8 cellular contexts compared by ENCODE assay signal in genomic region chr10:58511765-58512469, GRCh38. TPM values are rescaled to one million over a fixed set of nuclear protein-coding genes. Genes with fewer than 3 reads are reported as not detected.
DNase-seq lines count a peak whose midpoint lies in the region; ATAC-seq and TF ChIP-seq lines count a peak whose summit lies in the region.

No MANE protein-coding gene starts in this region.

- H3K4me3 ChIP-seq in WI38 (ENCODE audit: low read depth, low read length) (peak overlapping the region; percentile 91), rectal smooth muscle tissue (ENCODE audit: low read length) (peak overlapping the region; percentile 68)

- ATAC-seq in left cardiac atrium (peak; percentile 22 to 64), HG02588 (IDR thresholded peaks at IDR 0.05; ENCODE audit: unreplicated experiment) (no peak)

- intact Hi-C loops in left cardiac atrium (cut with DNase I), result no loop called here

- TF ChIP-seq CTCF in GM13976 (IDR thresholded peaks at IDR 0.05; ENCODE audit: borderline replicate concordance, control extremely low read depth, extremely low read depth, insufficient read depth, missing control alignments), result no peak
- TF ChIP-seq CTCF in WI38 (IDR thresholded peaks at IDR 0.05; ENCODE audit: low read depth, low read length), result no peak

- H3K27ac ChIP-seq in rectal smooth muscle tissue (ENCODE audit: low read depth, low read length), result no peak overlapping the region

- in situ Hi-C loops in GM13976 (cut with MboI; ENCODE audit: low sequenced_read_pairs, unreplicated experiment), result no loop called here

- H3K9ac ChIP-seq in rectal smooth muscle tissue (ENCODE audit: low read length), result no peak overlapping the region

- DNase-seq in GM13976 (ENCODE audit: low spot score), result peak; percentile 11
- peak; percentile 40 for DNase-seq in left cardiac atrium
- DNase-seq in midbrain (lab: John Stamatoyannopoulos, UW), result no peak
- DNase-seq in dermis blood vessel endothelial cell, result no peak
- no peak for DNase-seq in NCI-H524 (lab: John Stamatoyannopoulos, UW)

- H3K36me3 ChIP-seq in rectal smooth muscle tissue (ENCODE audit: control insufficient read depth, insufficient read depth, low read length), result no peaks in the 10 kb centered on the region

- no peaks in the 10 kb centered on the region for H3K27me3 ChIP-seq in rectal smooth muscle tissue (ENCODE audit: control insufficient read depth, insufficient read depth, low read length)

- no peaks in the 10 kb centered on the region for H3K4me1 ChIP-seq in rectal smooth muscle tissue (ENCODE audit: control insufficient read depth, insufficient read depth, low read length)

RNA-seq across cellular contexts. Expression of gene BICC1, which starts 0.8 kb away (rescaled TPM):
- total RNA-seq in left cardiac atrium (10 to 100 TPM; 13.0 to 14.2 TPM), dermis blood vessel endothelial cell (0.79 and 2.6 TPM in 2 replicates)

Comparison
In these comparisons a context has a peak if more than half of its experiments do, and no peak if none do; other contexts are left out.
1. DNase-seq: peak in GM13976 (single experiment) and left cardiac atrium (single experiment); none in midbrain (single experiment), dermis blood vessel endothelial cell (single experiment) and NCI-H524 (0 of 2).